Comparison of ENCODE assay signal across 8 cellular contexts in genomic region chr1:26035959-26036755, GRCh38. TPM values are rescaled to one million over a fixed set of nuclear protein-coding genes. Genes with fewer than 3 reads are reported as not detected.
DNase-seq lines count a peak whose midpoint lies in the region; ATAC-seq and TF ChIP-seq lines count a peak whose summit lies in the region.

No MANE protein-coding gene starts in this region.

- peak overlapping the region; percentile 80 for H3K4me2 ChIP-seq in OCI-LY1 (ENCODE audit: low read length)

- H3K36me3 ChIP-seq in CD4-positive, CD25-positive, alpha-beta regulatory T cell (ENCODE audit: control insufficient read depth, insufficient read depth, low read length) = no peaks in the 10 kb centered on the region
- H3K36me3 ChIP-seq in OCI-LY1 (ENCODE audit: insufficient read depth, low read length) (no peaks in the 10 kb centered on the region), esophagus muscularis mucosa (no peaks in the 10 kb centered on the region), muscle layer of duodenum (ENCODE audit: control insufficient read depth in 1 of 2, insufficient read depth in 2 of 2, low read length in 2 of 2) (no peaks in the 10 kb centered on the region)

- no peaks in the 10 kb centered on the region for H3K9me2 ChIP-seq in OCI-LY1 (ENCODE audit: low read depth, low read length)

- no peak overlapping the region for H2AFZ ChIP-seq in OCI-LY1 (ENCODE audit: low read length)

- peaks cover 38% of the 10 kb centered on the region for H3K27me3 Mint-ChIP-seq in CD4-positive, CD25-positive, alpha-beta regulatory T cell

- H3F3A ChIP-seq in OCI-LY1 (ENCODE audit: insufficient read depth, low read length) = no peaks in the 10 kb centered on the region

- TF ChIP-seq CTCF in OCI-LY1 (IDR thresholded peaks at IDR 0.05; ENCODE audit: low read length) = peak; percentile 96
- peak in 2 of 3 experiments; percentile 99 for TF ChIP-seq CTCF in esophagus muscularis mucosa (IDR thresholded peaks at IDR 0.05)

- H3K9me3 ChIP-seq in CD4-positive, CD25-positive, alpha-beta regulatory T cell (ENCODE audit: control insufficient read depth in 2 of 2, low read length in 2 of 2) = no peaks in the 10 kb centered on the region
- no peaks in the 10 kb centered on the region for H3K9me3 ChIP-seq in OCI-LY1 (ENCODE audit: low read length)
- H3K9me3 ChIP-seq in esophagus muscularis mucosa = no peaks in the 10 kb centered on the region
- no peaks in the 10 kb centered on the region for H3K9me3 ChIP-seq in muscle layer of duodenum (ENCODE audit: control insufficient read depth in 1 of 2, low read length in 2 of 2)

- no peaks in the 10 kb centered on the region for H3K27me3 ChIP-seq in CD4-positive, CD25-positive, alpha-beta regulatory T cell (ENCODE audit: control insufficient read depth, insufficient read depth, low read length)
- H3K27me3 ChIP-seq in OCI-LY1 (ENCODE audit: insufficient read depth, low read length) (no peaks in the 10 kb centered on the region), esophagus muscularis mucosa (peaks cover 0 to 30% (median 0%) of the 10 kb centered on the region in 4 donors), muscle layer of duodenum (ENCODE audit: low read depth, low read length) (peaks cover 7% of the 10 kb centered on the region)

- ATAC-seq in CD4-positive, CD25-positive, alpha-beta regulatory T cell (ENCODE audit: low read depth in 2 of 2) = peak; percentile 67 to 70
- ATAC-seq in GM19324 (IDR thresholded peaks at IDR 0.05; ENCODE audit: low FRiP score, unreplicated experiment) (peak; percentile 76), HG03442 (IDR thresholded peaks at IDR 0.05; ENCODE audit: unreplicated experiment) (peak; percentile 41)

- no peaks in the 10 kb centered on the region for H3K9me3 Mint-ChIP-seq in CD4-positive, CD25-positive, alpha-beta regulatory T cell

- intact Hi-C loops in esophagus muscularis mucosa (cut with DNase I) = loop anchor here (2.0 to 5.0 kb wide), 3 partner anchors 71 to 126 kb away; no protein-coding TSS in a partner anchor

- H3K4me3 Mint-ChIP-seq in CD4-positive, CD25-positive, alpha-beta regulatory T cell = peak overlapping the region; percentile 95 to 99 (median 97)

- no peaks in the 10 kb centered on the region for H3K36me3 Mint-ChIP-seq in CD4-positive, CD25-positive, alpha-beta regulatory T cell

- peak overlapping the region; percentile 64 for H3K9ac ChIP-seq in OCI-LY1 (ENCODE audit: low read length)

- H3K4me3 ChIP-seq in CD4-positive, CD25-positive, alpha-beta regulatory T cell (ENCODE audit: low read depth, low read length) = peak overlapping the region; percentile 59
- H3K4me3 ChIP-seq in OCI-LY1 (ENCODE audit: low read depth, low read length, poor library complexity, severe bottlenecking) = peak overlapping the region; percentile 70
- peak overlapping the region; percentile 75 to 84 (median 82) for H3K4me3 ChIP-seq in esophagus muscularis mucosa
- peak overlapping the region; percentile 93 to 96 for H3K4me3 ChIP-seq in muscle layer of duodenum (ENCODE audit: low read depth in 1 of 2, low read length in 2 of 2)

- no peaks in the 10 kb centered on the region for H3K79me2 ChIP-seq in OCI-LY1 (ENCODE audit: insufficient read depth, low read length)

- H3K4me1 ChIP-seq in CD4-positive, CD25-positive, alpha-beta regulatory T cell (ENCODE audit: control insufficient read depth, insufficient read depth, low read length, poor library complexity, severe bottlenecking) = peaks cover 18% of the 10 kb centered on the region
- H3K4me1 ChIP-seq in OCI-LY1 (ENCODE audit: insufficient read depth, low read length, severe bottlenecking) = peaks cover 6% of the 10 kb centered on the region
- peaks cover 16 to 26% (median 19%) of the 10 kb centered on the region in 4 donors for H3K4me1 ChIP-seq in esophagus muscularis mucosa
- H3K4me1 ChIP-seq in muscle layer of duodenum (ENCODE audit: control insufficient read depth in 1 of 2, insufficient read depth in 2 of 2, low read length in 2 of 2) = peaks cover 0 to 14% of the 10 kb centered on the region in 2 donors

- TF ChIP-seq POLR2A in esophagus muscularis mucosa (IDR thresholded peaks at IDR 0.05; ENCODE audit: low read depth) = no peak

- DNase-seq in CD4-positive, CD25-positive, alpha-beta regulatory T cell = peak; percentile 63 to 76 (median 67)
- DNase-seq in activated T-cell treated with anti-CD3 and anti-CD28 coated beads, Interleukin-2, amount 50 U/mL, for 48 hours = peak; percentile 91
- DNase-seq in esophagus muscularis mucosa (ENCODE audit: extremely low spot score) = peak; percentile 95
- peak; percentile 54 to 73 for DNase-seq in stimulated activated CD8-positive, alpha-beta memory T cell treated with anti-CD3 and anti-CD28 coated beads, Interleukin-7, amount 100 ng/mL, for 1 hour (ENCODE audit: low read depth in 2 of 2)

- H4K20me1 ChIP-seq in OCI-LY1 (ENCODE audit: insufficient read depth, low read length) = no peaks in the 10 kb centered on the region

- 11% methylated on average over 21 of the region's 39 CpGs for WGBS in esophagus muscularis mucosa

- no peak for TF ChIP-seq EP300 in esophagus muscularis mucosa (IDR thresholded peaks at IDR 0.05)

- H3K4me1 Mint-ChIP-seq in CD4-positive, CD25-positive, alpha-beta regulatory T cell = peaks cover 0 to 19% (median 8%) of the 10 kb centered on the region in 4 donors

- H3K27ac Mint-ChIP-seq in CD4-positive, CD25-positive, alpha-beta regulatory T cell = peak overlapping the region; percentile 84 to 96 (median 95)

- peak overlapping the region; percentile 76 for H3K27ac ChIP-seq in CD4-positive, CD25-positive, alpha-beta regulatory T cell (ENCODE audit: insufficient read depth, low read length, poor library complexity, severe bottlenecking)
- H3K27ac ChIP-seq in OCI-LY1 (ENCODE audit: low read depth, low read length, poor library complexity, severe bottlenecking) (no peak overlapping the region), esophagus muscularis mucosa (replicated peaks in 1 of 4) (peak overlapping the region; percentile 87 to 91 (median 90)), muscle layer of duodenum (ENCODE audit: low read length) (no peak overlapping the region)

RNA-seq across cellular contexts. Expression of gene SLC30A2, which starts 9.8 kb away (rescaled TPM):
- not detected for total RNA-seq in CD4-positive, CD25-positive, alpha-beta regulatory T cell
- under 1 TPM in 1 of 4 donors, not detected in 3; 0.07 TPM for polyA plus RNA-seq in CD4-positive, CD25-positive, alpha-beta regulatory T cell
- under 1 TPM in 1 of 4 donors, not detected in 3; 0.17 TPM for total RNA-seq in esophagus muscularis mucosa

RNA-seq across cellular contexts. Expression of gene EXTL1, which starts 14.6 kb away (rescaled TPM):
- not detected for total RNA-seq in CD4-positive, CD25-positive, alpha-beta regulatory T cell
- under 1 TPM in 1 of 4 donors, not detected in 3; 0.22 TPM for polyA plus RNA-seq in CD4-positive, CD25-positive, alpha-beta regulatory T cell
- total RNA-seq in esophagus muscularis mucosa = 1 to 10 TPM in 1 of 4 donors, under 1 TPM in 2, not detected in 1; 0.33 to 2.1 (median 0.97) TPM

RNA-seq across cellular contexts. Expression of gene TRIM63, which starts 31.3 kb away (rescaled TPM):
- total RNA-seq in CD4-positive, CD25-positive, alpha-beta regulatory T cell = not detected
- not detected for polyA plus RNA-seq in CD4-positive, CD25-positive, alpha-beta regulatory T cell
- 1 to 10 TPM in 2 of 4 donors, under 1 TPM in 1, not detected in 1; 0.42 to 4.1 (median 2.1) TPM for total RNA-seq in esophagus muscularis mucosa

RNA-seq across cellular contexts. Expression of gene PAFAH2, which starts 38.3 kb away (rescaled TPM):
- 10.7 TPM for total RNA-seq in CD4-positive, CD25-positive, alpha-beta regulatory T cell
- 10 to 100 TPM; 12.4 to 26.3 (median 17.7) TPM for polyA plus RNA-seq in CD4-positive, CD25-positive, alpha-beta regulatory T cell
- 1 to 10 TPM; 6.1 to 10.0 (median 9.2) TPM for total RNA-seq in esophagus muscularis mucosa

Comparison
In these comparisons a context has a peak if more than half of its experiments do, and no peak if none do; other contexts are left out.
1. H3K27ac ChIP-seq: peak in CD4-positive, CD25-positive, alpha-beta regulatory T cell (single experiment) and esophagus muscularis mucosa (4 of 4); none in OCI-LY1 (single experiment) and muscle layer of duodenum (single experiment).
2. Peak in every context shown above with its lines, with median percentiles within 50 percentile points of each other: ATAC-seq, DNase-seq and H3K4me3 ChIP-seq.